Comparison of ENCODE assay signal across 1 cellular context in the genomic region with DNA sequence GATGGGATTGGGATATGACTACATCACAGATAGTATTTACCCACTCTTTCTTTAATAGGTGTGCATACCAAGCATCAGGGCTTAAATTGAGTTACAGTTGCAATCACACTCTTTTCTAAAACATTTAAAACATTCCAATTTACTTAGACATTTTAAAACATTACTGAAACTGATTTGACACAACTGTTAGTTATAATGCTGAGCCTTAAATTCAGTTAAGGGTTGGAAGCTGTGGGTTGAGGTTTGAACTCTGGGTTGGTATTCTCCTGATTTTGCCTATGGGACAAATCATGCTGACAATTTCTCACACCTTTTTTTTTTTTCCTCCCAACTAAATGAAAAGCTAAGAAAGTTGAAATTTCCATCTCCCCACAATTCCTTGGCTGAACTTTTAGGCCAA.
TF ChIP-seq lines count a peak whose summit lies in the region.

No MANE protein-coding gene starts in this region.

TF ChIP-seq in GM23338, 12 proteins besides CTCF, POLR2A, EP300 and RAD21 (continued from another document):
- TF ChIP-seq, protein P1, sequence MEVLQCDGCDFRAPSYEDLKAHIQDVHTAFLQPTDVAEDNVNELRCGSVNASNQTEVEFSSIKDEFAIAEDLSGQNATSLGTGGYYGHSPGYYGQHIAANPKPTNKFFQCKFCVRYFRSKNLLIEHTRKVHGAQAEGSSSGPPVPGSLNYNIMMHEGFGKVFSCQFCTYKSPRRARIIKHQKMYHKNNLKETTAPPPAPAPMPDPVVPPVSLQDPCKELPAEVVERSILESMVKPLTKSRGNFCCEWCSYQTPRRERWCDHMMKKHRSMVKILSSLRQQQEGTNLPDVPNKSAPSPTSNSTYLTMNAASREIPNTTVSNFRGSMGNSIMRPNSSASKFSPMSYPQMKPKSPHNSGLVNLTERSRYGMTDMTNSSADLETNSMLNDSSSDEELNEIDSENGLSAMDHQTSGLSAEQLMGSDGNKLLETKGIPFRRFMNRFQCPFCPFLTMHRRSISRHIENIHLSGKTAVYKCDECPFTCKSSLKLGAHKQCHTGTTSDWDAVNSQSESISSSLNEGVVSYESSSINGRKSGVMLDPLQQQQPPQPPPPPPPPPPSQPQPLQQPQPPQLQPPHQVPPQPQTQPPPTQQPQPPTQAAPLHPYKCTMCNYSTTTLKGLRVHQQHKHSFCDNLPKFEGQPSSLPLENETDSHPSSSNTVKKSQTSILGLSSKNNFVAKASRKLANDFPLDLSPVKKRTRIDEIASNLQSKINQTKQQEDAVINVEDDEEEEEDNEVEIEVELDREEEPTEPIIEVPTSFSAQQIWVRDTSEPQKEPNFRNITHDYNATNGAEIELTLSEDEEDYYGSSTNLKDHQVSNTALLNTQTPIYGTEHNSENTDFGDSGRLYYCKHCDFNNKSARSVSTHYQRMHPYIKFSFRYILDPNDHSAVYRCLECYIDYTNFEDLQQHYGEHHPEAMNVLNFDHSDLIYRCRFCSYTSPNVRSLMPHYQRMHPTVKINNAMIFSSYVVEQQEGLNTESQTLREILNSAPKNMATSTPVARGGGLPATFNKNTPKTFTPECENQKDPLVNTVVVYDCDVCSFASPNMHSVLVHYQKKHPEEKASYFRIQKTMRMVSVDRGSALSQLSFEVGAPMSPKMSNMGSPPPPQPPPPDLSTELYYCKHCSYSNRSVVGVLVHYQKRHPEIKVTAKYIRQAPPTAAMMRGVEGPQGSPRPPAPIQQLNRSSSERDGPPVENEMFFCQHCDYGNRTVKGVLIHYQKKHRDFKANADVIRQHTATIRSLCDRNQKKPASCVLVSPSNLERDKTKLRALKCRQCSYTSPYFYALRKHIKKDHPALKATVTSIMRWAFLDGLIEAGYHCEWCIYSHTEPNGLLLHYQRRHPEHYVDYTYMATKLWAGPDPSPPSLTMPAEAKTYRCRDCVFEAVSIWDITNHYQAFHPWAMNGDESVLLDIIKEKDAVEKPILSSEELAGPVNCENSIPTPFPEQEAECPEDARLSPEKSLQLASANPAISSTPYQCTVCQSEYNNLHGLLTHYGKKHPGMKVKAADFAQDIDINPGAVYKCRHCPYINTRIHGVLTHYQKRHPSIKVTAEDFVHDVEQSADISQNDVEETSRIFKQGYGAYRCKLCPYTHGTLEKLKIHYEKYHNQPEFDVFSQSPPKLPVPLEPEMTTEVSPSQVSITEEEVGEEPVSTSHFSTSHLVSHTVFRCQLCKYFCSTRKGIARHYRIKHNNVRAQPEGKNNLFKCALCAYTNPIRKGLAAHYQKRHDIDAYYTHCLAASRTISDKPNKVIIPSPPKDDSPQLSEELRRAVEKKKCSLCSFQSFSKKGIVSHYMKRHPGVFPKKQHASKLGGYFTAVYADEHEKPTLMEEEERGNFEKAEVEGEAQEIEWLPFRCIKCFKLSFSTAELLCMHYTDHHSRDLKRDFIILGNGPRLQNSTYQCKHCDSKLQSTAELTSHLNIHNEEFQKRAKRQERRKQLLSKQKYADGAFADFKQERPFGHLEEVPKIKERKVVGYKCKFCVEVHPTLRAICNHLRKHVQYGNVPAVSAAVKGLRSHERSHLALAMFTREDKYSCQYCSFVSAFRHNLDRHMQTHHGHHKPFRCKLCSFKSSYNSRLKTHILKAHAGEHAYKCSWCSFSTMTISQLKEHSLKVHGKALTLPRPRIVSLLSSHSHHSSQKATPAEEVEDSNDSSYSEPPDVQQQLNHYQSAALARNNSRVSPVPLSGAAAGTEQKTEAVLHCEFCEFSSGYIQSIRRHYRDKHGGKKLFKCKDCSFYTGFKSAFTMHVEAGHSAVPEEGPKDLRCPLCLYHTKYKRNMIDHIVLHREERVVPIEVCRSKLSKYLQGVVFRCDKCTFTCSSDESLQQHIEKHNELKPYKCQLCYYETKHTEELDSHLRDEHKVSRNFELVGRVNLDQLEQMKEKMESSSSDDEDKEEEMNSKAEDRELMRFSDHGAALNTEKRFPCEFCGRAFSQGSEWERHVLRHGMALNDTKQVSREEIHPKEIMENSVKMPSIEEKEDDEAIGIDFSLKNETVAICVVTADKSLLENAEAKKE (CRISPR knock-in tag; IDR thresholded peaks at IDR 0.05): no peak
- TF ChIP-seq STAT1 (IDR thresholded peaks at IDR 0.05; ENCODE audit: unreplicated experiment) (no peak), ZNF331 (CRISPR knock-in tag; IDR thresholded peaks at IDR 0.05; ENCODE audit: low read depth) (no peak), NANOG (IDR thresholded peaks at IDR 0.05; ENCODE audit: borderline replicate concordance) (no peak)
- TF ChIP-seq, protein P2, sequence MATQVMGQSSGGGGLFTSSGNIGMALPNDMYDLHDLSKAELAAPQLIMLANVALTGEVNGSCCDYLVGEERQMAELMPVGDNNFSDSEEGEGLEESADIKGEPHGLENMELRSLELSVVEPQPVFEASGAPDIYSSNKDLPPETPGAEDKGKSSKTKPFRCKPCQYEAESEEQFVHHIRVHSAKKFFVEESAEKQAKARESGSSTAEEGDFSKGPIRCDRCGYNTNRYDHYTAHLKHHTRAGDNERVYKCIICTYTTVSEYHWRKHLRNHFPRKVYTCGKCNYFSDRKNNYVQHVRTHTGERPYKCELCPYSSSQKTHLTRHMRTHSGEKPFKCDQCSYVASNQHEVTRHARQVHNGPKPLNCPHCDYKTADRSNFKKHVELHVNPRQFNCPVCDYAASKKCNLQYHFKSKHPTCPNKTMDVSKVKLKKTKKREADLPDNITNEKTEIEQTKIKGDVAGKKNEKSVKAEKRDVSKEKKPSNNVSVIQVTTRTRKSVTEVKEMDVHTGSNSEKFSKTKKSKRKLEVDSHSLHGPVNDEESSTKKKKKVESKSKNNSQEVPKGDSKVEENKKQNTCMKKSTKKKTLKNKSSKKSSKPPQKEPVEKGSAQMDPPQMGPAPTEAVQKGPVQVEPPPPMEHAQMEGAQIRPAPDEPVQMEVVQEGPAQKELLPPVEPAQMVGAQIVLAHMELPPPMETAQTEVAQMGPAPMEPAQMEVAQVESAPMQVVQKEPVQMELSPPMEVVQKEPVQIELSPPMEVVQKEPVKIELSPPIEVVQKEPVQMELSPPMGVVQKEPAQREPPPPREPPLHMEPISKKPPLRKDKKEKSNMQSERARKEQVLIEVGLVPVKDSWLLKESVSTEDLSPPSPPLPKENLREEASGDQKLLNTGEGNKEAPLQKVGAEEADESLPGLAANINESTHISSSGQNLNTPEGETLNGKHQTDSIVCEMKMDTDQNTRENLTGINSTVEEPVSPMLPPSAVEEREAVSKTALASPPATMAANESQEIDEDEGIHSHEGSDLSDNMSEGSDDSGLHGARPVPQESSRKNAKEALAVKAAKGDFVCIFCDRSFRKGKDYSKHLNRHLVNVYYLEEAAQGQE (IDR thresholded peaks at IDR 0.05; ENCODE audit: unreplicated experiment): no peak
